Comparison of ENCODE assay signal across 8 cellular contexts in the genomic region with DNA sequence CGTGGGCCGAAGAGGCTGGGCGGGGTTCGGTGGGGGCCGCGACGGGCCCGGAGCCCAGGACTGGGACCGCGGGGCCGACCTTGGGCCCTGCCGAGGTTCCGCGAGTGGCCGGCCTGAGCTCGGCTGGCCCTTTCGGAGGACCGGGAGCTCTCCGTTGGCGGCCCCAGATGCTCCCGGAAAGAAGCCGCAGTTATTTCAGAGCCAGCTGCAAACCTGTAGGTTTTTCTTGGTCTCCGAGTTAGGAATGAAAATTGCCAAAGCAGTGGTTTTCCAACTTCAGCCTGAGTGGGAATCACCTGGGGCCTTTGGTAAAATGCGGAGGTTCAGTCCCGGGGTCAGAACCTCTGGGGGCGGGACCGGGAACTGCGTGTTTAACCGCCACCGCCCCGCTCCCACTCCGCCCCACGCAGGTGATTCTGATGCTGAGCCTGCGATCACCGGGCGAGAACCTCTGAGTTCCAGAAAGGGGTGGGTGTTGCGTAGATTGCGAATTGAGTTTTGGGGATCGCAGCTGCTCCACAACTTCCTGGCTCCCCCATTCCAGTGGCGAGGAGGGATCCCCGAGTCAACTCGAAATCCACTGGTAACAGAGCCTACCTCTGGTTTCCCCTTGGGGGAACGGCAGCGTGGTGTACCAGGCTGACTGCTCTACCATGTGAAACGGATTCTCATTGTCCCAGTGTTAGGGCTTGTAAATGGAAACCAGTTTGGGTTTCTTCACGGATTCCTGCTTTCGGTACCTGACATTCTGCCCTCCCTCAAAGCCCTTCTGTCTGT. TPM values are rescaled to one million over a fixed set of nuclear protein-coding genes. Genes with fewer than 3 reads are reported as not detected.
DNase-seq lines count a peak whose midpoint lies in the region; ATAC-seq and TF ChIP-seq lines count a peak whose summit lies in the region.
"Not testable (repeated sequence)": the region's sequence is repeated elsewhere in the genome, so short reads cannot be mapped to it uniquely, and the experiment has no call there.

No MANE protein-coding gene starts in this region.

- not testable (repeated sequence) for TF ChIP-seq CTCF in epithelial cell of esophagus (IDR thresholded peaks at IDR 0.05; ENCODE audit: insufficient read depth, low read depth, low read length, missing control alignments); lung (IDR thresholded peaks at IDR 0.05; ENCODE audit: control extremely low read depth, extremely low read depth)
- peak in 1 of 4 experiments; percentile 1 for TF ChIP-seq CTCF in uterus (IDR thresholded peaks at IDR 0.05)

- H3K4me3 ChIP-seq in SK-N-MC (peak overlapping the region; percentile 87), epithelial cell of esophagus (ENCODE audit: low read length) (peak overlapping the region; percentile 74), lung (peak overlapping the region; percentile 88), uterus (peak overlapping the region; percentile 64 to 78)

- 3% methylated on average over 45 to 47 of the region's 47 CpGs for WGBS in lung, 2 donors

- DNase-seq in HK-2 (ENCODE audit: unreplicated experiment) (peak; percentile 31), epithelial cell of esophagus (ENCODE audit: low read depth) (peak; percentile 40), lung (ENCODE audit: low spot score) (peak; percentile 56), uterus (peak in 1 of 2 donors; percentile 54)
- not testable (repeated sequence) for DNase-seq in SK-N-MC (ENCODE audit: low read depth, low spot score)
- DNase-seq in activated T-helper 1 cell treated with anti-CD3 and anti-CD28 coated beads, Interleukin-2, amount 50 U/mL, for 16 hours (ENCODE audit: low read depth in 1 of 2, low spot score in 1 of 2), result peak; percentile 40 to 49
- DNase-seq in stimulated activated CD4-positive, alpha-beta T cell treated with anti-CD3 and anti-CD28 coated beads, Interleukin-12 subunit alpha, Interleukin-12 subunit beta, amount 100 ng/mL, for 4 hours, result peak; percentile 49

- H3K9me3 ChIP-seq in SK-N-MC (ENCODE audit: low read depth, low read length); lung (ENCODE audit: control insufficient read depth in 2 of 2, insufficient read depth in 1 of 2, low read length in 1 of 2); uterus: not testable (repeated sequence)

- ATAC-seq in GM18505 (IDR thresholded peaks at IDR 0.05; ENCODE audit: unreplicated experiment) (peak; percentile 17), lung (ENCODE audit: insufficient read depth, low FRiP score) (peak; percentile 15)

- not testable (repeated sequence) for TF ChIP-seq POLR2A in GM18505 (IDR thresholded peaks at IDR 0.05; ENCODE audit: borderline replicate concordance, extremely low read depth, insufficient read depth, insufficient read length); uterus (IDR thresholded peaks at IDR 0.05)

- H3K27ac ChIP-seq in SK-N-MC, result not testable (repeated sequence)
- H3K27ac ChIP-seq in lung (ENCODE audit: low read depth in 1 of 2, low read length in 1 of 2) (peak overlapping the region; percentile 95 to 99), uterus (peak overlapping the region; percentile 88 to 90)

- H3K9ac ChIP-seq in SK-N-MC (ENCODE audit: insufficient read length), result peak overlapping the region; percentile 89

- intact Hi-C loops in uterus (cut with DNase I; ENCODE audit: low total_unique reads), result not testable (repeated sequence)

- not testable (repeated sequence) for H3K4me1 ChIP-seq in lung (ENCODE audit: control insufficient read depth in 2 of 2, insufficient read depth in 2 of 2, low read length in 2 of 2); uterus

- not testable (repeated sequence) for H3K27me3 ChIP-seq in lung (ENCODE audit: control insufficient read depth, insufficient read depth); uterus

- not testable (repeated sequence) for H3K36me3 ChIP-seq in SK-N-MC (ENCODE audit: insufficient read depth, low read length); lung (ENCODE audit: control insufficient read depth in 2 of 2, insufficient read depth in 2 of 2, low read length in 2 of 2); uterus

RNA-seq across cellular contexts. Expression of gene PDXDC1, which starts 0.8 kb away (rescaled TPM):
- total RNA-seq in lung (100 to 1,000 TPM in 1 of 2 donors, 10 to 100 TPM in 1; 88.1 to 109 TPM), uterus (10 to 100 TPM; 35.3 to 91.1 (median 63.0) TPM)
- 10 to 100 TPM; 35.7 to 51.1 TPM for polyA plus RNA-seq in lung

RNA-seq across cellular contexts. Expression of gene NPIPA1, which starts 38.4 kb away (rescaled TPM):
- 10 to 100 TPM; 75.8 to 90.0 TPM for total RNA-seq in lung
- polyA plus RNA-seq in lung, result 10 to 100 TPM; 49.7 to 74.8 TPM
- 100 to 1,000 TPM in 1 of 4 donors, 10 to 100 TPM in 3; 13.5 to 183 (median 59.6) TPM for total RNA-seq in uterus
